12 cellular contexts compared by ENCODE assay signal in genomic region chr20:63751471-63752271, GRCh38. TPM values are rescaled to one million over a fixed set of nuclear protein-coding genes. Genes with fewer than 3 reads are reported as not detected.
DNase-seq lines count a peak whose midpoint lies in the region; ATAC-seq and FAIRE-seq lines count a peak whose summit lies in the region.
"Had no signal": no experiment of that assay in that cellular context is flagged by ENCODE, and none has a peak within 500 bp of the region (broad histone marks: within the 10 kb centered on the region; RNA-seq: fewer than 3 reads in every experiment).

No MANE protein-coding gene starts in this region.

- DNase-seq in T-helper 1 cell (no peak), NAMALWA (ENCODE audit: low spot score) (peak; percentile 25), small intestine (no peak), GM19238 (ENCODE audit: insufficient read length, low spot score) (no peak), COLO829 (ENCODE audit: low spot score) (no peak)
- DNase-seq: NCI-H510A had no signal

- H3K4me3 Mint-ChIP-seq in T-helper 1 cell treated with Interleukin-12 subunit alpha and Interleukin-12 subunit beta and Interleukin-4 antibody, amounts not matched to agents 30 μg/mL and 1 μg/mL, for 36 hours = peak overlapping the region; percentile 51
- H3K4me3 Mint-ChIP-seq in activated naive CD8-positive, alpha-beta T cell = peak overlapping the region; percentile 63
- H3K4me3 Mint-ChIP-seq: dendritic cell treated with granulocyte-macrophage colony-stimulating factor and Interleukin-4, amounts not matched to agents 40 ng/mL and 50 ng/mL, for 4 days had no signal

- no peak overlapping the region for H3K4me3 ChIP-seq in small intestine (ENCODE audit: low read depth in 1 of 2, low read length in 2 of 2)
- H3K4me3 ChIP-seq: right atrium auricular region, SJSA1 had no signal

- H3K9me3 Mint-ChIP-seq in T-helper 1 cell treated with Interleukin-12 subunit alpha and Interleukin-12 subunit beta and Interleukin-4 antibody, amounts not matched to agents 30 μg/mL and 1 μg/mL, for 36 hours = no peaks in the 10 kb centered on the region
- H3K9me3 Mint-ChIP-seq in activated naive CD8-positive, alpha-beta T cell (ENCODE audit: low read depth) = no peaks in the 10 kb centered on the region
- H3K9me3 Mint-ChIP-seq: dendritic cell treated with granulocyte-macrophage colony-stimulating factor and Interleukin-4, amounts not matched to agents 40 ng/mL and 50 ng/mL, for 4 days had no signal

- no peaks in the 10 kb centered on the region for H3K27me3 ChIP-seq in small intestine (ENCODE audit: control insufficient read depth in 2 of 2, insufficient read depth in 2 of 2, low read length in 2 of 2)
- H3K27me3 ChIP-seq: right atrium auricular region, SJSA1 had no signal

- H3K4me1 ChIP-seq in small intestine (ENCODE audit: control insufficient read depth in 2 of 2, insufficient read depth in 1 of 2, low read depth in 1 of 2, low read length in 1 of 2) = no peaks in the 10 kb centered on the region
- H3K4me1 ChIP-seq: SJSA1 had no signal

- H3K27ac Mint-ChIP-seq in T-helper 1 cell treated with Interleukin-12 subunit alpha and Interleukin-12 subunit beta and Interleukin-4 antibody, amounts not matched to agents 30 μg/mL and 1 μg/mL, for 36 hours = peak overlapping the region; percentile 84
- H3K27ac Mint-ChIP-seq in activated naive CD8-positive, alpha-beta T cell = peak overlapping the region; percentile 76
- H3K27ac Mint-ChIP-seq: dendritic cell treated with granulocyte-macrophage colony-stimulating factor and Interleukin-4, amounts not matched to agents 40 ng/mL and 50 ng/mL, for 4 days had no signal

- H3K27ac ChIP-seq in small intestine (ENCODE audit: low read depth in 1 of 2, low read length in 1 of 2) = peak overlapping the region; percentile 34 to 55
- H3K27ac ChIP-seq: right atrium auricular region, SJSA1 had no signal

- FAIRE-seq in small intestine (lab: Jason Lieb, UNC) = no peak

- no peaks in the 10 kb centered on the region for H3K36me3 Mint-ChIP-seq in T-helper 1 cell treated with Interleukin-12 subunit alpha and Interleukin-12 subunit beta and Interleukin-4 antibody, amounts not matched to agents 30 μg/mL and 1 μg/mL, for 36 hours (ENCODE audit: low read depth)
- H3K36me3 Mint-ChIP-seq in activated naive CD8-positive, alpha-beta T cell = no peaks in the 10 kb centered on the region

- H3K36me3 ChIP-seq in small intestine (ENCODE audit: control insufficient read depth in 2 of 2, insufficient read depth in 2 of 2, low read length in 2 of 2) = no peaks in the 10 kb centered on the region
- H3K36me3 ChIP-seq: SJSA1 had no signal

- H3K4me1 Mint-ChIP-seq in T-helper 1 cell treated with Interleukin-12 subunit alpha and Interleukin-12 subunit beta and Interleukin-4 antibody, amounts not matched to agents 30 μg/mL and 1 μg/mL, for 36 hours (ENCODE audit: low read depth) = peaks cover 12% of the 10 kb centered on the region
- peaks cover 30% of the 10 kb centered on the region for H3K4me1 Mint-ChIP-seq in activated naive CD8-positive, alpha-beta T cell (ENCODE audit: low read depth)

- no peaks in the 10 kb centered on the region for H3K27me3 Mint-ChIP-seq in T-helper 1 cell treated with Interleukin-12 subunit alpha and Interleukin-12 subunit beta and Interleukin-4 antibody, amounts not matched to agents 30 μg/mL and 1 μg/mL, for 36 hours (ENCODE audit: low read depth)
- no peaks in the 10 kb centered on the region for H3K27me3 Mint-ChIP-seq in activated naive CD8-positive, alpha-beta T cell

- H3K9me3 ChIP-seq in small intestine (ENCODE audit: control insufficient read depth, low read depth) = no peaks in the 10 kb centered on the region
- H3K9me3 ChIP-seq: right atrium auricular region, SJSA1 had no signal

- WGBS in small intestine, 3 donors = 71 to 76% (median 72%) methylated on average over 18 to 41 of the region's 45 CpGs

- ATAC-seq in GM18907 (IDR thresholded peaks at IDR 0.05; ENCODE audit: unreplicated experiment) = no peak

RNA-seq across cellular contexts. Expression of gene SLC2A4RG, which starts 12.1 kb away (rescaled TPM):
- 10 to 100 TPM; 11.6 to 19.0 (median 16.2) TPM for polyA plus RNA-seq in small intestine

RNA-seq across cellular contexts. Expression of gene LIME1, which starts 15.2 kb away (rescaled TPM):
- polyA plus RNA-seq in small intestine = 10 to 100 TPM; 10.8 to 48.4 (median 34.4) TPM

RNA-seq across cellular contexts. Expression of gene ZGPAT, which starts 43.8 kb away (rescaled TPM):
- 10 to 100 TPM; 26.4 to 39.8 (median 34.9) TPM for polyA plus RNA-seq in small intestine

RNA-seq across cellular contexts. Expression of gene ARFRP1, which starts 43.9 kb away (rescaled TPM):
- polyA plus RNA-seq in small intestine = 10 to 100 TPM; 60.6 to 78.6 (median 61.0) TPM

RNA-seq across cellular contexts. Expression of gene TNFRSF6B, which starts 55.2 kb away (rescaled TPM):
- 10 to 100 TPM in 1 of 3 donors, 1 to 10 TPM in 2; 4.2 to 15.9 (median 7.3) TPM for polyA plus RNA-seq in small intestine
